Comparison of ENCODE assay signal across 8 cellular contexts in the genomic region with DNA sequence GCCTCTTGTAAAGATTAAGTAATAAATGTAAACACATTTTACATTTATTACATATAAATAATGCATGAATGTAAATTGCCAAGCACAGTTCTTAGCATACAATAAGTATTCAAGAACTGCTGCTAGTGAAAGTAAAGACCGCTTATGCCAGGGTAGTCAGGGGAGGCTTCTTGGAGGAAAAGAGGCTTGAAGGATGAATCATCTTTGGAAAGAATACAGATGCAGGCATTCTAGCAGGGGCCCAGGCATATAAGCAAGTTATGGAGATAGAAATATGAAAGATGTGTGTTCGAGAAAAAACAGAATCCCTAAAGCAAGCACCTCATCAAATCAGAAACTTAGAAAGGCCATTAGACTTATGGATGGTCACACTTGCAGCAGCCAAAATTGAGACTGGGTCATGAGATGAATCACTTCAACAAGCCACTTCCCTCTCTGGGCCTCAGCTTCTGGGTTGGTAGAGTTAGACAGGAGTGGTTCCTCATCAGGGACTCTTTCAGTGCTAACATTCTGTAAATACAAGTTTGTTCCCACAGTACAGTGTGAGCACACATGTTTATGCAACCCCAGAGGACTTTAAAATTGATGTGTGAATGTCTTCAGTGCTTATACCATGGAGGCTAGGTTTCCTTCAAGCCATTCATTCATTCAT.
DNase-seq lines count a peak whose midpoint lies in the region; ATAC-seq and TF ChIP-seq lines count a peak whose summit lies in the region.

No MANE protein-coding gene starts in this region.

- no peak overlapping the region for H3K27ac Mint-ChIP-seq in natural killer cell treated with Interleukin-12 subunit alpha and Interleukin-12 subunit beta and Interleukin-15 and Interleukin-18, amount 100 ng/mL, for 72 hours

- no peak overlapping the region for H3K4me3 Mint-ChIP-seq in natural killer cell treated with Interleukin-12 subunit alpha and Interleukin-12 subunit beta and Interleukin-15 and Interleukin-18, amount 100 ng/mL, for 72 hours

- peak; percentile 61 for DNase-seq in NCI-H226
- DNase-seq in kidney tubule cell (ENCODE audit: low spot score), result peak; percentile 48
- DNase-seq in mesenteric fat pad (ENCODE audit: low spot score), result no peak
- no peak for DNase-seq in natural killer cell treated with Interleukin-12 subunit alpha and Interleukin-12 subunit beta and Interleukin-15 and Interleukin-18, amount 100 ng/mL, for 72 hours (ENCODE audit: low spot score)
- DNase-seq in NCI-H748 treated with DMSO at 0.1 percent for 48 hours (lab: John Stamatoyannopoulos, UW), result no peak

- peaks cover 0 to 7% of the 10 kb centered on the region in 2 donors for H3K27me3 Mint-ChIP-seq in natural killer cell treated with Interleukin-12 subunit alpha and Interleukin-12 subunit beta and Interleukin-15 and Interleukin-18, amount 100 ng/mL, for 72 hours

- no peak for TF ChIP-seq POLR2A in GM18505 (IDR thresholded peaks at IDR 0.05; ENCODE audit: borderline replicate concordance, extremely low read depth, insufficient read depth, insufficient read length)

- H3K36me3 Mint-ChIP-seq in natural killer cell treated with Interleukin-12 subunit alpha and Interleukin-12 subunit beta and Interleukin-15 and Interleukin-18, amount 100 ng/mL, for 72 hours, result no peaks in the 10 kb centered on the region

- no peaks in the 10 kb centered on the region for H3K9me3 Mint-ChIP-seq in natural killer cell treated with Interleukin-12 subunit alpha and Interleukin-12 subunit beta and Interleukin-15 and Interleukin-18, amount 100 ng/mL, for 72 hours

- no peaks in the 10 kb centered on the region for H3K4me1 Mint-ChIP-seq in natural killer cell treated with Interleukin-12 subunit alpha and Interleukin-12 subunit beta and Interleukin-15 and Interleukin-18, amount 100 ng/mL, for 72 hours (ENCODE audit: low read depth in 2 of 2)

- ATAC-seq in GM18505 (IDR thresholded peaks at IDR 0.05; ENCODE audit: unreplicated experiment) (peak; percentile 75), HG02588 (IDR thresholded peaks at IDR 0.05; ENCODE audit: unreplicated experiment) (peak; percentile 67), GM19395 (IDR thresholded peaks at IDR 0.05; ENCODE audit: unreplicated experiment) (no peak)
- ATAC-seq in natural killer cell treated with Interleukin-12 subunit alpha and Interleukin-12 subunit beta and Interleukin-15 and Interleukin-18, amount 100 ng/mL, for 72 hours, result no peak

Comparison
In these comparisons a context has a peak if more than half of its experiments do, and no peak if none do; other contexts are left out.
1. ATAC-seq: peak in GM18505 (single experiment) and HG02588 (single experiment); none in natural killer cell treated with Interleukin-12 subunit alpha and Interleukin-12 subunit beta and Interleukin-15 and Interleukin-18, amount 100 ng/mL, for 72 hours (0 of 2) and GM19395 (single experiment).
2. DNase-seq: peak in NCI-H226 (single experiment) and kidney tubule cell (single experiment); none in mesenteric fat pad (single experiment), natural killer cell treated with Interleukin-12 subunit alpha and Interleukin-12 subunit beta and Interleukin-15 and Interleukin-18, amount 100 ng/mL, for 72 hours (single experiment) and NCI-H748 treated with DMSO at 0.1 percent for 48 hours (single experiment).